In the genomic region with DNA sequence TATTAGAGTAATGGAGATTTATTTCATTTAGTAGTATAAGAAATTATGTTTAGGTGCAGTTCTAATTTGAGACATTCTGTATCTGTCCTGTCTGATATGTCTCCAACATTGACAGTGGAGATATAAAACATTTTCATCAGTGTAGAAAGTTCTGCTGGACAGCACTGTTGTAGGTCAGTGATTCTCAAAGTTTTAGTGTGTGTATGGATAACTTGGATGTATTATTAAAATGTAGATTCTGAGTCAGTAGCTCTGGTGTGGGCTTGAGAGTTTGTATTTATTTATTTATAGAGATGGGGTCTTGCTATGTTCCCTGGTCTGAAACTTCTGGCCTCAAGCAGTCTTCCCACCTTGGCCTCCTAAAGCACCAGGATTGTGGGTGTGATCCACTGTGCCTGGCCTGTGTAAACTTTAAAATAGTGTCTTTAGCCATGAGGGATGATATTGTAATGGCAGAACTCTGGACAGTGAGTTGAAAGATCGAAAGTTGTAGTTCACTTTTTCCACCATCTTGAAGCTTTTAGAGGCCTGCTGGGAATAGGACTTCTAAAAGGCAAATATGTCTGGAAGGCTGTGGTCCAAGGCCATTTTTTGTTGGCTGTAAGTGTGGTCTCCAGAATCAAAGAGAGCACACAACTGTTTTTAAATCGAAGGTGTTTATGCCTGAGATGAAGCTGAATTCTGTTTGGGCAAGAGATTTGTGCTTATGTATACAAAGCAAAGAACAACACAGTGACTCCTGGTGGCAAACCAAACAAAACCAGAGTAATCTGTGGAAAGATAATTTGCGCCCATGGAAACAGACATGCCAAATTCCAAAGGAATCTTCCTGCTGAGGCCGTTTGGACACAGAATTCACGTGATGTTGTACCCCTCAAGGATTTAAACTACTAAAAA, we compare ENCODE assay signal across 1 cellular context.
TF ChIP-seq lines count a peak whose summit lies in the region.

No MANE protein-coding gene starts in this region.

TF ChIP-seq in HEK293, 187 proteins besides CTCF, POLR2A, EP300 and RAD21 (continued from another document):
- TF ChIP-seq, protein P1, sequence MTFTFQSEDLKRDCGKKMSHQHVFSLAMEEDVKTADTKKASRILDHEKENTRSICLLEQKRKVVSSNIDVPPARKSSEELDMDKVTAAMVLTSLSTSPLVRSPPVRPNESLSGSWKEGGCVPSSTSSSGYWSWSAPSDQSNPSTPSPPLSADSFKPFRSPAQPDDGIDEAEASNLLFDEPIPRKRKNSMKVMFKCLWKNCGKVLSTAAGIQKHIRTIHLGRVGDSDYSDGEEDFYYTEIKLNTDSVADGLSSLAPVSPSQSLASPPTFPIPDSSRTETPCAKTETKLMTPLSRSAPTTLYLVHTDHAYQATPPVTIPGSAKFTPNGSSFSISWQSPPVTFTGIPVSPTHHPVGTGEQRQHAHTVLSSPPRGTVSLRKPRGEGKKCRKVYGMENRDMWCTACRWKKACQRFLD (tag by site-specific recombination; IDR thresholded peaks at IDR 0.05), result no peak
- TF ChIP-seq ZBTB20 (tag by site-specific recombination; IDR thresholded peaks at IDR 0.05) (no peak), ZNF221 (tag by site-specific recombination; IDR thresholded peaks at IDR 0.05; ENCODE audit: borderline replicate concordance) (no peak), ZFP37 (tag by site-specific recombination; IDR thresholded peaks at IDR 0.05) (no peak)
- TF ChIP-seq, protein P2, sequence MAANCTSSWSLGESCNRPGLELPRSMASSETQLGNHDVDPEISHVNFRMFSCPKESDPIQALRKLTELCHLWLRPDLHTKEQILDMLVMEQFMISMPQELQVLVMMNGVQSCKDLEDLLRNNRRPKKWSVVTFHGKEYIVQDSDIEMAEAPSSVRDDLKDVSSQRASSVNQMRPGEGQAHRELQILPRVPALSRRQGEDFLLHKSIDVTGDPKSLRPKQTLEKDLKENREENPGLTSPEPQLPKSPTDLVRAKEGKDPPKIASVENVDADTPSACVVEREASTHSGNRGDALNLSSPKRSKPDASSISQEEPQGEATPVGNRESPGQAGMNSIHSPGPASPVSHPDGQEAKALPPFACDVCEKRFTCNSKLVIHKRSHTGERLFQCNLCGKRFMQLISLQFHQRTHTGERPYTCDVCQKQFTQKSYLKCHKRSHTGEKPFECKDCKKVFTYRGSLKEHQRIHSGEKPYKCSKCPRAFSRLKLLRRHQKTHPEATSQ (tag by site-specific recombination; IDR thresholded peaks at IDR 0.05), result no peak
TF ChIP-seq in HEK293: peak in this region for 10.
